In the genomic region with DNA sequence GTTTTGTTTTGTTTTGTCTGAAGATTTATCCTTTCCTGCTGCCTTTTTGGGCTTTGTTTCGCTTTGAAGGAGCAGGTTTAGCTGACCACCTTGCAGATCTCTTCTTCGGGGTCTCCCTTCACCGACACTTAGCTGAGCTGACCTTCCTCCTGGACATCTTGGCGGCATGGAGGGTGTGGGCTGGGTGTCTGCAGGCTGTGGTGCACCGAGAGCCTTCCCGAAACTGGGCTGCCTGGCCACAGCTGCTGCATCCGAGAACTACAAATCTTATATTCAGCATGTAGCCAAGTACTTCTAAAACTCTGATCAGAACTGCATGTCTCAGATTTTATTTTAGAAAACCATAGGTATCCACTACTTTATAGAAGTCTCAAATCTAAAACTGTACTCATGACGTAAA, we compare ENCODE assay signal across 1 cellular context.
TF ChIP-seq lines count a peak whose summit lies in the region.

No MANE protein-coding gene starts in this region.

TF ChIP-seq in HCT116, 20 proteins besides CTCF, POLR2A, EP300 and RAD21:
- TF ChIP-seq YY1 (IDR thresholded peaks at IDR 0.05; ENCODE audit: extremely low read depth, insufficient replicate concordance, low read depth, low read length): no peak
- TF ChIP-seq SIN3A (IDR thresholded peaks at IDR 0.05; ENCODE audit: low read depth): no peak
- TF ChIP-seq ELF1 (IDR thresholded peaks at IDR 0.05; ENCODE audit: borderline replicate concordance, low read depth): no peak
- no peak for TF ChIP-seq EZH2phosphoT487 (IDR thresholded peaks at IDR 0.05; ENCODE audit: borderline replicate concordance)
- TF ChIP-seq JUND (IDR thresholded peaks at IDR 0.05): no peak
- no peak for TF ChIP-seq ZNF274 (IDR thresholded peaks at IDR 0.05; ENCODE audit: low read depth, low read length)
TF ChIP-seq in HCT116: peak in this region for 0.
